In the genomic region with DNA sequence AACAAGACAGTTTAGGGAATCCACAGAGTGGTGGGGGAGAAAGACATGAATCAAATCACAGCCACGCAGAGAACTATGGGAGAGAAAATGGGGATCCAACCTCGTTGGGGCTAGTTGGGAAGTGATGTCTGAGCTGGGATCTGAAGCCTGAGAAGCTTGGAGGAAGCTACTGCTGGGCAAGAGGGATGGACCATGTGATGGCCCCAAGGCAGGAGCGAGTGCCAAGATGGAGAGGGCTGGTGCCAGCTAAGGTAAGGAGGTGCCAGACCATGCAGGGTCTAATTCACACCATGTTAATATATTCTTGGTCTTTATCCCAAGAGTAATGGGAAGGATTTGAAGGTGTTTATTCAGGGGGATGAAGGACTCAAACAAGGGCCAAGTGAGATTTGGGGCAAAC, we compare ENCODE assay signal across 22 cellular contexts. TPM values are rescaled to one million over a fixed set of nuclear protein-coding genes. Genes with fewer than 3 reads are reported as not detected.
"Had no signal": no experiment of that assay in that cellular context is flagged by ENCODE, and none has a peak within 500 bp of the region (broad histone marks: within the 10 kb centered on the region; RNA-seq: fewer than 3 reads in every experiment).

No MANE protein-coding gene starts in this region.

- ATAC-seq: HepG2, Panc1, PC-3 had no signal

- DNase-seq: IMR-90; Karpas-422; KG1; MM.1S; NCI-H1092 treated with DMSO at 0.1 percent for 48 hours; NCI-H1436; NCI-H187; NCI-H2029; NCI-H2081 treated with DMSO at 0.1 percent for 48 hours; NCI-H2171; NCI-H226; NCI-H510A treated with DMSO at 0.1 percent for 48 hours; NCI-H526; NCI-H748 treated with DMSO at 0.1 percent for 48 hours; NK-92 treated with Interleukin-12 subunit alpha and Interleukin-12 subunit beta, amount 100 ng/mL, for 24 hours; PC-3; SHP77; SK-N-SH; SW 1271 had no signal

RNA-seq across cellular contexts. Expression of a gene that starts 18.2 kb away (rescaled TPM):
- total RNA-seq: OCI-LY7 had no signal
